8 cellular contexts compared by ENCODE assay signal in the genomic region with DNA sequence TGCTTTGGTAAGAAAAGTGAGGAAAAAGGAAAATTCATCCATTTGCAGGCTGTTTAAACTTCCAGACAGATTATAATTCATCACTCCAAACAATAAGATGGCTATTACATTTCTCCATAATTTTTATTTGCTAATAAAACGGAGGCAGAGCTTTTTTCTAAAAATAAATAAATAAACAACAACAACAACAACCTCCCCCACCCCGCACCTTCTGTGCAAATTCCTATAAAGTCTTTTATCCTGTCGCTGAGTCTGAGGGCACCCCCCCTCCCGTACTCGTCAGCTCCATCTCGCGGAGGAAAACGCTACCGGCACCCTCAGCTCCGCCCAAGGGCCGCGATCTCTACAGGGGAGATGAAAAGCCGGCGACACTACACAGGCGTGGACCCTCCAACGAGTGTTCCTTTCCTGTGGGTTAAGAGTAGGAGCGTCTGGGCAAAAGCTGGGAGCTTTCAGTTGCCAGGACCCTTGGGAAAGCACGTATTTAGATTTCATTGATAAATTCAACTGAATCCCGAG. TPM values are rescaled to one million over a fixed set of nuclear protein-coding genes. Genes with fewer than 3 reads are reported as not detected.
A peak's percentile ranks its signal among the peaks of the same experiment; 100 is the strongest.
DNase-seq lines count a peak whose midpoint lies in the region; ATAC-seq and TF ChIP-seq lines count a peak whose summit lies in the region.

No MANE protein-coding gene starts in this region.

- H3K4me1 ChIP-seq in parathyroid adenoma (no peaks in the 10 kb centered on the region), tibial nerve (peaks cover 0 to 26% (median 7%) of the 10 kb centered on the region in 4 donors)

- peak in 1 of 2 donors; percentile 28 for TF ChIP-seq EP300 in tibial nerve (IDR thresholded peaks at IDR 0.05)

- H3K27ac ChIP-seq in parathyroid adenoma (peak overlapping the region; percentile 92), tibial nerve (peak overlapping the region; percentile 97 to 100 (median 99))

- peak overlapping the region; percentile 20 for H3K9ac ChIP-seq in parathyroid adenoma

- H3K9me3 ChIP-seq in parathyroid adenoma (ENCODE audit: control insufficient read depth, low read length) (no peaks in the 10 kb centered on the region), tibial nerve (no peaks in the 10 kb centered on the region)

- peak; percentile 50 for ATAC-seq in HG02678 (IDR thresholded peaks at IDR 0.05; ENCODE audit: unreplicated experiment)
- peak; percentile 71 for ATAC-seq in activated naive CD8-positive, alpha-beta T cell treated with anti-CD3 and anti-CD28 coated beads, Interleukin-2, amount 50 U/mL, for 24 hours

- no peaks in the 10 kb centered on the region for H3K27me3 Mint-ChIP-seq in activated naive CD8-positive, alpha-beta T cell treated with anti-CD3 and anti-CD28 coated beads, Interleukin-2, amount 50 U/mL, for 24 hours

- 0 to 1% methylated on average over 19 of the region's 19 CpGs for WGBS in tibial nerve, 2 donors

- H2AFZ ChIP-seq in parathyroid adenoma: peak overlapping the region; percentile 96

- H3K27ac Mint-ChIP-seq in activated naive CD8-positive, alpha-beta T cell treated with anti-CD3 and anti-CD28 coated beads, Interleukin-2, amount 50 U/mL, for 24 hours: peak overlapping the region; percentile 96

- DNase-seq in GM03348 (ENCODE audit: low spot score) (peak; percentile 92), NCI-H1417 treated with DMSO at 0.1 percent for 48 hours (lab: John Stamatoyannopoulos, UW) (peak; percentile 71), SW480 (ENCODE audit: low spot score) (peak; percentile 93), cardiac septum (ENCODE audit: low spot score) (peak; percentile 93), tibial nerve (ENCODE audit: low spot score in 2 of 2) (peak; percentile 71 to 84)
- DNase-seq in activated naive CD8-positive, alpha-beta T cell treated with anti-CD3 and anti-CD28 coated beads, Interleukin-2, amount 50 U/mL, for 24 hours: peak; percentile 86

- H3K27me3 ChIP-seq in parathyroid adenoma (ENCODE audit: control insufficient read depth, insufficient read depth, low read length) (no peaks in the 10 kb centered on the region), tibial nerve (no peaks in the 10 kb centered on the region)

- H3K4me3 ChIP-seq in parathyroid adenoma (ENCODE audit: low read depth, low read length) (peak overlapping the region; percentile 76), tibial nerve (peak overlapping the region; percentile 72 to 88 (median 80))

- peaks cover 25% of the 10 kb centered on the region for H3K4me1 Mint-ChIP-seq in activated naive CD8-positive, alpha-beta T cell treated with anti-CD3 and anti-CD28 coated beads, Interleukin-2, amount 50 U/mL, for 24 hours

- peaks cover 29% of the 10 kb centered on the region for H3K36me3 Mint-ChIP-seq in activated naive CD8-positive, alpha-beta T cell treated with anti-CD3 and anti-CD28 coated beads, Interleukin-2, amount 50 U/mL, for 24 hours (ENCODE audit: low read depth)

- peak in 1 of 2 donors; percentile 8 for TF ChIP-seq POLR2A in tibial nerve (IDR thresholded peaks at IDR 0.05)

- TF ChIP-seq CTCF in parathyroid adenoma (IDR thresholded peaks at IDR 0.05): peak; percentile 92
- TF ChIP-seq CTCF in tibial nerve (IDR thresholded peaks at IDR 0.05): peak; percentile 84 to 92 (median 86)

- peaks cover 3% of the 10 kb centered on the region for H3K79me2 ChIP-seq in parathyroid adenoma

- H3K4me2 ChIP-seq in parathyroid adenoma (ENCODE audit: low read length): peak overlapping the region; percentile 70

- H3K9me3 Mint-ChIP-seq in activated naive CD8-positive, alpha-beta T cell treated with anti-CD3 and anti-CD28 coated beads, Interleukin-2, amount 50 U/mL, for 24 hours: no peaks in the 10 kb centered on the region

- peak overlapping the region; percentile 88 for H3K4me3 Mint-ChIP-seq in activated naive CD8-positive, alpha-beta T cell treated with anti-CD3 and anti-CD28 coated beads, Interleukin-2, amount 50 U/mL, for 24 hours

- H3K36me3 ChIP-seq in parathyroid adenoma (ENCODE audit: control insufficient read depth, insufficient read depth, low read length) (no peaks in the 10 kb centered on the region), tibial nerve (no peaks in the 10 kb centered on the region)

- intact Hi-C loops in cardiac septum (cut with DNase I): loop anchor here (10.0 kb wide), 2 partner anchors 301 to 391 kb away; a partner anchor contains a TSS

RNA-seq across cellular contexts. Expression of a gene that starts 1.0 kb away (rescaled TPM):
- total RNA-seq in cardiac septum: 60.3 TPM
- total RNA-seq in tibial nerve: 10 to 100 TPM; 73.3 to 98.0 (median 92.9) TPM

Comparison
In these comparisons a context has a peak if more than half of its experiments do, and no peak if none do; other contexts are left out.
1. Peak in every context shown above with its lines: DNase-seq, ATAC-seq, H3K4me3 ChIP-seq and H3K27ac ChIP-seq.